Comparison of ENCODE assay signal across 2 cellular contexts in genomic region chr12:54306925-54307731, GRCh38.
TF ChIP-seq lines count a peak whose summit lies in the region.

No MANE protein-coding gene starts in this region.

TF ChIP-seq in H1, 55 proteins besides CTCF, POLR2A, EP300 and RAD21:
- TF ChIP-seq EZH2 (IDR thresholded peaks at IDR 0.05; ENCODE audit: low read depth, low read length, severe bottlenecking) (no peak), TCF12 (IDR thresholded peaks at IDR 0.05; ENCODE audit: low read depth, low read length) (no peak), SP1 (IDR thresholded peaks at IDR 0.05; ENCODE audit: low read depth, low read length) (no peak), NRF1 (IDR thresholded peaks at IDR 0.05; ENCODE audit: low read depth, low read length) (no peak), BACH1 (IDR thresholded peaks at IDR 0.05; ENCODE audit: low read length) (no peak), BRCA1 (IDR thresholded peaks at IDR 0.05; ENCODE audit: low read depth, low read length) (no peak), CHD7 (IDR thresholded peaks at IDR 0.05; ENCODE audit: insufficient replicate concordance, low read length) (no peak)
TF ChIP-seq in H1: peak in this region for 0.

TF ChIP-seq in GM12891, 5 proteins besides CTCF, POLR2A, EP300 and RAD21:
- TF ChIP-seq SPI1 (IDR thresholded peaks at IDR 0.05; ENCODE audit: low read depth, low read length): no peak
- TF ChIP-seq POU2F2 (IDR thresholded peaks at IDR 0.05; ENCODE audit: low read depth, low read length): no peak
- TF ChIP-seq TAF1 (IDR thresholded peaks at IDR 0.05; ENCODE audit: low read depth, low read length): no peak
- no peak for TF ChIP-seq PAX5 (IDR thresholded peaks at IDR 0.05; ENCODE audit: insufficient read depth, low read length, severe bottlenecking)
- no peak for TF ChIP-seq POLR2AphosphoS5 (IDR thresholded peaks at IDR 0.05; ENCODE audit: low read depth, low read length)
TF ChIP-seq in GM12891: peak in this region for 0.
